In the genomic region with DNA sequence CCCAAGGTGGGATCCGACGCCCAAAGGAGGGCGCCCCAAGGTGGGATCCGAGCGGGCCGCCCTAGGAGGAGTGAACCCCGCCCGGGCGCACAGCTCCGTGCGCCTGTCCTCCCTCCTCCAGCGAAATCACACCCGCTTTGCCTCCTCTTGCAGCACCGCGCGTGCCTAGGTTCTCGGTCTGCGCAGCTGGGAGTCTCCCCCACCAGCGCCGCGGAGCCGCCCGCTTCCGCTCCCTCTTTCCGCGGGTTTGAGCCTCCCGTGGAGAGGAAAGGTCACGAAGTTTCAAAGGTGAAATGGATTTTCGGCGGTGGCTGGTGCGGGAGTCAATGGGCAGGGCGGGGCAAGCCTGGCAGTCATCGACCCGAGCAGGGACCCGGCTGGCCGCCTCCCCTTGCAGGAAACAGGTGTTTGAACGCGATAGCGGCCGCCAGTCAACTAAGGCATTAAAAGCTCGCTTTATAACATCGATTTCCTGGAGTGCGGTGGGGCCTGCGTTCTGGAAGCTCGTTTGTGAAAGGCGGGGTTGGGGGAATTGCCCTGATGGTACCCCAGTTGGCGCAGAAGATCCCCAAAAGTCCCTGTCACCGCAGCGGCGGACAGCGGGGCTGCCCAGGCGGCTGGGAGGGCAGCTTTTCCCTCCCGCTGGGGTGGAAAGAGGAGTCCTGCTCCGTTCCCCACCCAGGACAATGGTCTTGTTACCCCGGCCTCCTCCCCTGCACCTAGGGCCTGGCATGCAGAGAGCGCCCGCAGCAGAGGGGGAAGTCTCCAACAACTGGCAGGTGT, we compare ENCODE assay signal across 16 cellular contexts. TPM values are rescaled to one million over a fixed set of nuclear protein-coding genes. Genes with fewer than 3 reads are reported as not detected.
DNase-seq lines count a peak whose midpoint lies in the region; ATAC-seq and TF ChIP-seq lines count a peak whose summit lies in the region.
"Had no signal": no experiment of that assay in that cellular context is flagged by ENCODE, and none has a peak within 500 bp of the region (broad histone marks: within the 10 kb centered on the region; RNA-seq: fewer than 3 reads in every experiment).

No MANE protein-coding gene starts in this region.

- intact Hi-C loops in esophagus squamous epithelium (cut with DNase I), result no loop called here
- intact Hi-C loops in gastrocnemius medialis (cut with DNase I; ENCODE audit: low total_unique reads), result no loop called here

- no peaks in the 10 kb centered on the region for H3K9me2 ChIP-seq in GM23338 (ENCODE audit: insufficient read depth)

- TF ChIP-seq POLR2A in esophagus squamous epithelium (IDR thresholded peaks at IDR 0.05) (no peak), gastrocnemius medialis (IDR thresholded peaks at IDR 0.05) (no peak)

- DNase-seq in GM23338 (ENCODE audit: low spot score), result peak; percentile 56
- DNase-seq in RPMI8226, result peak; percentile 36
- DNase-seq in esophagus squamous epithelium (lab: John Stamatoyannopoulos, UW), result no peak
- no peak for DNase-seq in D341Med (ENCODE audit: low spot score)
- DNase-seq in gastrocnemius medialis, result no peak
- DNase-seq: activated gamma-delta T cell; effector CD8-positive, alpha-beta T cell; left cardiac atrium; MV-4-11; stimulated activated CD4-positive, alpha-beta T cell treated with anti-CD3 and anti-CD28 coated beads, Interleukin-2, amount 100 ng/mL, for 24 hours had no signal

- no peaks in the 10 kb centered on the region; the same call in 2 of the 3 replicates for H3K36me3 Mint-ChIP-seq in GM23338 (ENCODE audit: low read depth)

- TF ChIP-seq CTCF in GM23338 (conservative IDR thresholded peaks at IDR 0.05; ENCODE audit: low read depth in 2 of 2), result no peak
- no peak for TF ChIP-seq CTCF in esophagus squamous epithelium (IDR thresholded peaks at IDR 0.05)
- no peak for TF ChIP-seq CTCF in gastrocnemius medialis (IDR thresholded peaks at IDR 0.05 in 4 of 5, conservative IDR thresholded peaks at IDR 0.05 in 1 of 5)

- H3K27me3 ChIP-seq in BLaER1, result peaks cover 100% of the 10 kb centered on the region
- peaks cover 100% of the 10 kb centered on the region for H3K27me3 ChIP-seq in GM23338 (ENCODE audit: insufficient read depth)
- H3K27me3 ChIP-seq in iPS-15b (ENCODE audit: control insufficient read depth, insufficient read depth, low read length), result peaks cover 96% of the 10 kb centered on the region
- peaks cover 40 to 100% (median 61%) of the 10 kb centered on the region in 4 donors for H3K27me3 ChIP-seq in esophagus squamous epithelium
- H3K27me3 ChIP-seq in gastrocnemius medialis, result peaks cover 96 to 98% (median 98%) of the 10 kb centered on the region in 3 donors

- no peak; the same call in 2 of the 3 replicates for ATAC-seq in GM23338
- no peak for ATAC-seq in gastrocnemius medialis
- ATAC-seq in GM21390 (IDR thresholded peaks at IDR 0.05; ENCODE audit: unreplicated experiment), result no peak
- ATAC-seq: body of pancreas, left cardiac atrium had no signal

- peak overlapping the region; percentile 70 for H3K4me3 Mint-ChIP-seq in GM23338

- H3K4me2 ChIP-seq in BLaER1 (peak overlapping the region; percentile 71), GM23338 (peak overlapping the region; percentile 82)

- in situ Hi-C loops in gastrocnemius medialis (cut with MboI; ENCODE audit: low sequenced_read_pairs in 4 of 4), result no loop called here

- peaks cover 23% of the 10 kb centered on the region for H3F3A ChIP-seq in GM23338 (replicated peaks; ENCODE audit: low read depth)

- WGBS in esophagus squamous epithelium, 2 donors, result 0 to 1% methylated on average over 4 to 16 of the region's 57 CpGs

- peaks cover 38% of the 10 kb centered on the region for H3K4me1 ChIP-seq in BLaER1
- H3K4me1 ChIP-seq in GM23338 (ENCODE audit: insufficient read depth), result peaks cover 62% of the 10 kb centered on the region
- H3K4me1 ChIP-seq in iPS-15b (ENCODE audit: control insufficient read depth, insufficient read depth, low read length), result peaks cover 2% of the 10 kb centered on the region
- peaks cover 0 to 51% (median 10%) of the 10 kb centered on the region in 3 donors for H3K4me1 ChIP-seq in esophagus squamous epithelium
- peaks cover 4% of the 10 kb centered on the region in 2 donors for H3K4me1 ChIP-seq in gastrocnemius medialis
- H3K4me1 ChIP-seq: SJSA1 had no signal

- H3K4me1 Mint-ChIP-seq in GM23338, result peaks cover 56% of the 10 kb centered on the region

- H3K27ac ChIP-seq in BLaER1 (no peak overlapping the region), GM23338 (ENCODE audit: low read depth) (no peak overlapping the region), esophagus squamous epithelium (no peak overlapping the region), gastrocnemius medialis (no peak overlapping the region)
- H3K27ac ChIP-seq: body of pancreas, SJSA1, upper lobe of left lung had no signal

- peaks cover 96% of the 10 kb centered on the region for H3K27me3 Mint-ChIP-seq in GM23338 (ENCODE audit: insufficient read depth, low read depth, poor library complexity)

- H3K9me3 Mint-ChIP-seq in GM23338, result peaks cover 5% of the 10 kb centered on the region; the same call in 1 of the 3 replicates

- H4K20me1 ChIP-seq in BLaER1, result peaks cover 93% of the 10 kb centered on the region
- H4K20me1 ChIP-seq in GM23338 (replicated peaks; ENCODE audit: insufficient read depth), result peaks cover 16% of the 10 kb centered on the region

- peak overlapping the region; percentile 47; the same call in 1 of the 2 replicates for H2AFZ ChIP-seq in GM23338

- H3K9me3 ChIP-seq in BLaER1, result peaks cover 29% of the 10 kb centered on the region
- no peaks in the 10 kb centered on the region for H3K9me3 ChIP-seq in iPS-15b (ENCODE audit: control insufficient read depth, insufficient read depth, low read length)
- no peaks in the 10 kb centered on the region for H3K9me3 ChIP-seq in esophagus squamous epithelium
- no peaks in the 10 kb centered on the region for H3K9me3 ChIP-seq in gastrocnemius medialis
- H3K9me3 ChIP-seq: body of pancreas, upper lobe of left lung had no signal

- H3K36me3 ChIP-seq in BLaER1, result no peaks in the 10 kb centered on the region
- no peaks in the 10 kb centered on the region for H3K36me3 ChIP-seq in GM23338 (ENCODE audit: insufficient read depth)
- H3K36me3 ChIP-seq in iPS-15b (ENCODE audit: control insufficient read depth, insufficient read depth, low read length), result no peaks in the 10 kb centered on the region
- H3K36me3 ChIP-seq in esophagus squamous epithelium, result no peaks in the 10 kb centered on the region
- H3K36me3 ChIP-seq in gastrocnemius medialis, result no peaks in the 10 kb centered on the region
- H3K36me3 ChIP-seq: SJSA1, upper lobe of left lung had no signal

- H3K27ac Mint-ChIP-seq in GM23338, result no peak overlapping the region

- H3K9ac ChIP-seq in BLaER1 (no peak overlapping the region), iPS-15b (ENCODE audit: low read depth, low read length) (no peak overlapping the region)

- no peaks in the 10 kb centered on the region for H3K79me2 ChIP-seq in GM23338 (replicated peaks; ENCODE audit: insufficient read depth)

- H3K4me3 ChIP-seq in BLaER1 (peak overlapping the region; percentile 49), GM23338 (peak overlapping the region; percentile 55), iPS-15b (ENCODE audit: low read depth, low read length) (peak overlapping the region; percentile 27), esophagus squamous epithelium (no peak overlapping the region), gastrocnemius medialis (peak overlapping the region in 1 of 4 donors; percentile 6)
- H3K4me3 ChIP-seq: body of pancreas, SJSA1, upper lobe of left lung had no signal

TF ChIP-seq in GM23338, 12 proteins besides CTCF, POLR2A, EP300 and RAD21:
- TF ChIP-seq EZH2 (IDR thresholded peaks at IDR 0.05; ENCODE audit: low read depth, unreplicated experiment), result peak; percentile 82
- TF ChIP-seq POLR2AphosphoS5 (IDR thresholded peaks at IDR 0.05; ENCODE audit: low read depth), result no peak
- TF ChIP-seq EZH2phosphoT487 (IDR thresholded peaks at IDR 0.05; ENCODE audit: unreplicated experiment), result peak; percentile 83

RNA-seq across cellular contexts. Expression of gene SOX1, which starts 9.0 kb away (rescaled TPM):
- total RNA-seq in GM23338 (2014; rRNA removed; shearing (Covaris generic)), result 0.04 and 0.17 TPM in 2 replicates
- 0.10 TPM in 1 of 2 replicates, not detected in the other for polyA plus RNA-seq in GM23338 (2016; fragmentation: Nextera tagmentation; extraction: Ambion mirVana)
- total RNA-seq in esophagus squamous epithelium (under 1 TPM in 1 of 4 donors, not detected in 3; 0.19 TPM), gastrocnemius medialis (not detected)
- total RNA-seq: body of pancreas, left cardiac atrium, SJSA1, upper lobe of left lung had no signal

Comparison
In these comparisons a context has a peak if more than half of its experiments do, and no peak if none do; other contexts are left out.
1. H3K4me3 ChIP-seq: peak in BLaER1 (single experiment), GM23338 (single experiment) and iPS-15b (single experiment); none in esophagus squamous epithelium (0 of 4).
2. DNase-seq: peak in GM23338 (single experiment) and RPMI8226 (single experiment); none in esophagus squamous epithelium (single experiment), D341Med (single experiment) and gastrocnemius medialis (0 of 2).